26 cellular contexts compared by ENCODE assay signal in the genomic region with DNA sequence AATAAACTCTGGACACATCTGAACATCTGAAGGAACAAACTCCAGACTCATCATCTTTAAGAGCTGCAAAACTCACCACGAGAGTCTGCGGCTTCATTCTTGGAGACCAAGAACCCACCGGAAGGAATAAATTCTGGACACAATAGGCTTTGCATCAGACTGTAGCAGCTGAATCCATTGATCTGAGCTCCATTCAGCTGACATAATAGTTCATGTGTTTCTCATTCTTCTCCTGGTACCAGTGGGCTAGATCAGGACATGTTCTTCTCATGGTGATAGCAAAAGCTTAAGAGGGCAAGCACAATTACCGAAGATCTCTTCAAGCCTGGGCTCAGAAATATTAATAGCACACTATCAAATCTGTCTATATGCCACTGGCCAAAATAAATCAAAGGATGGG.
"Had no signal": no experiment of that assay in that cellular context is flagged by ENCODE, and none has a peak within 500 bp of the region (broad histone marks: within the 10 kb centered on the region; RNA-seq: fewer than 3 reads in every experiment).

No MANE protein-coding gene starts in this region.

- H3K27me3 ChIP-seq: adrenal gland, Peyer's patch, SJSA1 had no signal

- DNase-seq: activated CD4-positive, alpha-beta T cell treated with anti-CD3 and anti-CD28 coated beads, Interleukin-2, amount 10 ng/mL, durations not matched to agents 24 days and 14 days; activated CD4-positive, alpha-beta T cell treated with anti-CD3 and anti-CD28 coated beads, Interleukin-2, amount 50 U/mL, for 4 hours; activated CD8-positive, alpha-beta T cell treated with anti-CD3 and anti-CD28 coated beads for 36 hours; activated gamma-delta T cell treated with Interleukin-2 at 50 U/mL for 16 hours; activated naive CD4-positive, alpha-beta T cell treated with anti-CD3 and anti-CD28 coated beads for 36 hours; activated T-cell treated with anti-CD3 and anti-CD28 coated beads for 4 hours; activated T-cell treated with anti-CD3 and anti-CD28 coated beads, Interleukin-2, amount 50 U/mL, for 4 hours; adrenal gland; Karpas-422; KBM-7; NCI-H1105 treated with DMSO at 0.1 percent for 48 hours; NCI-H1436 treated with DMSO at 0.1 percent for 48 hours; NCI-H1694 treated with DMSO at 0.1 percent for 48 hours; NCI-H2029; NCI-H510A; NCI-H526; NCI-H748 treated with DMSO at 0.1 percent for 48 hours; NK-92 treated with Interleukin-12 subunit alpha and Interleukin-12 subunit beta, amount 100 ng/mL, for 24 hours; PC-3; Peyer's patch; RPMI8226; SHP77 treated with DMSO at 0.1 percent for 48 hours; SK-N-SH had no signal

- H3K9me3 ChIP-seq: adrenal gland, Peyer's patch, SJSA1, SK-N-SH had no signal

- H3K27ac ChIP-seq: adrenal gland, Peyer's patch, SJSA1 had no signal

- H3K36me3 ChIP-seq: adrenal gland, Peyer's patch, SJSA1 had no signal

- FAIRE-seq: bronchial epithelial cell, TTC549 had no signal

- H3K4me3 ChIP-seq: adrenal gland, Peyer's patch, SJSA1 had no signal

- H3K4me1 ChIP-seq: adrenal gland, Peyer's patch, SJSA1 had no signal
